Comparison of ENCODE assay signal across 11 cellular contexts in the genomic region with DNA sequence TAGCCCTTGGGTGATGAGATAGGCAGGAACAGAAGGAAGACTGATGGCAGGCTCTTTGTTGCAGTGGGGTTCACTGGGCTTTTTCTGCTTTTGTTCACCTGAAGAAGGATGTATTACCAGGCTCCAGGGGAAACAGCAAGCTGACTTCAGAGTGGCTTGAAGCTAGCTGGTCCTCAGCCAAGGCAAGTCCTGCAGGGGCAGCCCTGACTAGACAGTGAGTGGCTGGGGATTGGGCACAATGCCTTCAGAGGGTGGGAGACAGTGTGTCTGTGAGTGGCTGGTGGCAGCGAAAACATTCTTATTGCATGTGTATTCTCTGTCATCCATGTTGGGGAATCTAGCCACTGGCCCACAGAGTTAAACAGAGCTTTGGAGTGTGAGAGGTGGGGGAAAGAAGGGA. TPM values are rescaled to one million over a fixed set of nuclear protein-coding genes. Genes with fewer than 3 reads are reported as not detected.
DNase-seq lines count a peak whose midpoint lies in the region; ATAC-seq and TF ChIP-seq lines count a peak whose summit lies in the region.
"Had no signal": no experiment of that assay in that cellular context is flagged by ENCODE, and none has a peak within 500 bp of the region (broad histone marks: within the 10 kb centered on the region; RNA-seq: fewer than 3 reads in every experiment).

No MANE protein-coding gene starts in this region.

- H3K4me3 Mint-ChIP-seq in activated T-cell treated with anti-CD3 and anti-CD28 coated beads, Interleukin-2, amount 50 U/mL, for 24 hours, result no peak overlapping the region
- peak overlapping the region; percentile 88 for H3K4me3 Mint-ChIP-seq in type B pancreatic cell

- no peaks in the 10 kb centered on the region for H3K27me3 ChIP-seq in SU-DHL-6 (ENCODE audit: low read length)
- H3K27me3 ChIP-seq in iPS-20b (ENCODE audit: insufficient read depth, low read length), result peaks cover 9% of the 10 kb centered on the region; the same call in 1 of the 2 replicates
- H3K27me3 ChIP-seq in body of pancreas, result no peaks in the 10 kb centered on the region
- H3K27me3 ChIP-seq: colonic mucosa, transverse colon had no signal

- no peak overlapping the region for H3K4me2 ChIP-seq in SU-DHL-6 (ENCODE audit: low read depth, low read length, poor library complexity, severe bottlenecking)

- no peaks in the 10 kb centered on the region for H3K79me2 ChIP-seq in SU-DHL-6 (ENCODE audit: insufficient read depth, low read length)

- peaks cover 19% of the 10 kb centered on the region for H3K36me3 Mint-ChIP-seq in activated T-cell treated with anti-CD3 and anti-CD28 coated beads, Interleukin-2, amount 50 U/mL, for 24 hours (ENCODE audit: low read depth)
- peaks cover under 1% of the 10 kb centered on the region for H3K36me3 Mint-ChIP-seq in type B pancreatic cell

- H3K9me3 ChIP-seq in SU-DHL-6 (ENCODE audit: insufficient read depth, low read length), result no peaks in the 10 kb centered on the region
- no peaks in the 10 kb centered on the region for H3K9me3 ChIP-seq in iPS-20b (ENCODE audit: insufficient read depth, low read depth, low read length)
- no peaks in the 10 kb centered on the region for H3K9me3 ChIP-seq in body of pancreas
- H3K9me3 ChIP-seq: colonic mucosa, transverse colon had no signal

- H3K9ac ChIP-seq in SU-DHL-6 (ENCODE audit: low read length) (peak overlapping the region; percentile 6; the same call in 1 of the 2 replicates), iPS-20b (ENCODE audit: low read depth, low read length) (peak overlapping the region; percentile 37; the same call in 1 of the 2 replicates)

- H3K27ac ChIP-seq in SU-DHL-6 (ENCODE audit: low read depth, low read length) (no peak overlapping the region), iPS-20b (ENCODE audit: low read length) (no peak overlapping the region), body of pancreas (no peak overlapping the region)
- H3K27ac ChIP-seq: colonic mucosa had no signal

- H3K4me3 ChIP-seq in SU-DHL-6 (ENCODE audit: insufficient read depth, low read length, poor library complexity, severe bottlenecking), result no peak overlapping the region
- H3K4me3 ChIP-seq in iPS-20b (ENCODE audit: low read length), result no peak overlapping the region
- no peak overlapping the region for H3K4me3 ChIP-seq in body of pancreas
- H3K4me3 ChIP-seq: colonic mucosa, transverse colon had no signal

- WGBS in body of pancreas, 2 donors, result 88 to 100% methylated on average over 1 of the region's 1 CpG

- H3F3A ChIP-seq in SU-DHL-6 (ENCODE audit: insufficient read depth), result peaks cover 19% of the 10 kb centered on the region

- H4K20me1 ChIP-seq in SU-DHL-6 (ENCODE audit: low read depth, low read length), result no peaks in the 10 kb centered on the region

- H3K9me3 Mint-ChIP-seq in activated T-cell treated with anti-CD3 and anti-CD28 coated beads, Interleukin-2, amount 50 U/mL, for 24 hours, result no peaks in the 10 kb centered on the region
- H3K9me3 Mint-ChIP-seq in type B pancreatic cell, result no peaks in the 10 kb centered on the region
- H3K9me3 Mint-ChIP-seq: activated naive CD4-positive, alpha-beta T cell treated with anti-CD3 and anti-CD28 coated beads, Interleukin-2, amount 50 U/mL, for 72 hours had no signal

- intact Hi-C loops in body of pancreas (cut with DNase I), result no loop called here

- ATAC-seq in GM18868 (IDR thresholded peaks at IDR 0.05; ENCODE audit: unreplicated experiment), result no peak
- ATAC-seq in body of pancreas, result no peak

- peak overlapping the region; percentile 3 for H3K27ac Mint-ChIP-seq in activated T-cell treated with anti-CD3 and anti-CD28 coated beads, Interleukin-2, amount 50 U/mL, for 24 hours
- peak overlapping the region; percentile 92 for H3K27ac Mint-ChIP-seq in type B pancreatic cell

- H3K4me1 ChIP-seq in iPS-20b (ENCODE audit: insufficient read depth, low read length), result peaks cover 9% of the 10 kb centered on the region
- H3K4me1 ChIP-seq in body of pancreas, result peaks cover 31% of the 10 kb centered on the region

- DNase-seq in activated T-cell treated with anti-CD3 and anti-CD28 coated beads, Interleukin-2, amount 50 U/mL, for 24 hours, result no peak
- no peak for DNase-seq in activated T-cell treated with anti-CD3 and anti-CD28 coated beads, Interleukin-2, amount 50 U/mL, for 1 hour
- DNase-seq in type B pancreatic cell (ENCODE audit: extremely low spot score, unreplicated experiment) (no peak), NCI-H510A (lab: John Stamatoyannopoulos, UW) (no peak), body of pancreas (no peak)

- no peak for TF ChIP-seq POLR2A in body of pancreas (IDR thresholded peaks at IDR 0.05)

- H3K27me3 Mint-ChIP-seq in activated T-cell treated with anti-CD3 and anti-CD28 coated beads, Interleukin-2, amount 50 U/mL, for 24 hours, result no peaks in the 10 kb centered on the region
- H3K27me3 Mint-ChIP-seq in type B pancreatic cell, result no peaks in the 10 kb centered on the region

- no peak overlapping the region for H2AFZ ChIP-seq in SU-DHL-6 (ENCODE audit: low read depth, low read length, severe bottlenecking)

- H3K36me3 ChIP-seq in SU-DHL-6 (ENCODE audit: low read length), result no peaks in the 10 kb centered on the region
- peaks cover under 1% of the 10 kb centered on the region; the same call in 1 of the 2 replicates for H3K36me3 ChIP-seq in iPS-20b (ENCODE audit: insufficient read depth, low read depth, low read length)
- no peaks in the 10 kb centered on the region for H3K36me3 ChIP-seq in body of pancreas (replicated peaks in 1 of 2; ENCODE audit: insufficient read depth in 1 of 2, low read depth in 2 of 2)
- H3K36me3 ChIP-seq: colonic mucosa, transverse colon had no signal

- H3K4me1 Mint-ChIP-seq in activated T-cell treated with anti-CD3 and anti-CD28 coated beads, Interleukin-2, amount 50 U/mL, for 24 hours (ENCODE audit: low read depth), result peaks cover 41% of the 10 kb centered on the region
- peaks cover 33% of the 10 kb centered on the region for H3K4me1 Mint-ChIP-seq in type B pancreatic cell (ENCODE audit: unreplicated experiment)

- H3K9me2 ChIP-seq in SU-DHL-6 (replicated peaks; ENCODE audit: insufficient read depth, low read length), result no peaks in the 10 kb centered on the region

- TF ChIP-seq CTCF in SU-DHL-6 (IDR thresholded peaks at IDR 0.05; ENCODE audit: insufficient read depth, low read length, poor library complexity, severe bottlenecking), result no peak
- TF ChIP-seq CTCF in type B pancreatic cell (conservative IDR thresholded peaks at IDR 0.05), result no peak
- no peak for TF ChIP-seq CTCF in body of pancreas (IDR thresholded peaks at IDR 0.05)

RNA-seq across cellular contexts. Expression of a gene that starts 2.3 kb away (rescaled TPM):
- total RNA-seq in type B pancreatic cell (ENCODE audit: low replicate concordance) (43.8 and 50.0 TPM in 2 replicates), body of pancreas (10 to 100 TPM; 41.2 to 44.1 TPM)

RNA-seq across cellular contexts. Expression of a gene that starts 38.1 kb away (rescaled TPM):
- total RNA-seq in type B pancreatic cell (ENCODE audit: low replicate concordance) (0.29 and 0.58 TPM in 2 replicates), body of pancreas (under 1 TPM; 0.26 to 0.99 TPM)
